ENCODE assay signal across 17 cellular contexts in genomic region chr2:96734899-96735585, GRCh38. TPM values are rescaled to one million over a fixed set of nuclear protein-coding genes. Genes with fewer than 3 reads are reported as not detected.
DNase-seq lines count a peak whose midpoint lies in the region; ATAC-seq and TF ChIP-seq lines count a peak whose summit lies in the region.
"Had no signal": no experiment of that assay in that cellular context is flagged by ENCODE, and none has a peak within 500 bp of the region (broad histone marks: within the 10 kb centered on the region; RNA-seq: fewer than 3 reads in every experiment).

No MANE protein-coding gene starts in this region.

- H3K27me3 ChIP-seq in liver (ENCODE audit: control insufficient read depth in 4 of 4, insufficient read depth in 4 of 4, low read length in 3 of 4) = no peaks in the 10 kb centered on the region
- H3K27me3 ChIP-seq in right lobe of liver = no peaks in the 10 kb centered on the region
- H3K27me3 ChIP-seq: Peyer's patch had no signal

- DNase-seq in right lobe of liver (no peak), cerebellar cortex (ENCODE audit: low spot score) (peak; percentile 42), NOMO-1 treated with dmso at 0.1 percent for 144 hours (lab: John Stamatoyannopoulos, UW; ENCODE audit: unreplicated experiment) (no peak)
- DNase-seq in activated CD8-positive, alpha-beta memory T cell treated with anti-CD3 and anti-CD28 coated beads, Interleukin-2, amount 10 ng/mL, durations not matched to agents 7 days and 5 days = no peak
- no peak for DNase-seq in central memory CD4-positive, alpha-beta T cell
- DNase-seq: activated B cell treated with CpG ODN at 0.5 μM for 24 hours; islet precursor cell; NCI-H1048; Peyer's patch; stimulated activated CD4-positive, alpha-beta T cell treated with anti-CD3 and anti-CD28 coated beads, Interleukin-15, amount 100 ng/mL, for 24 hours; T-cell had no signal

- CTCF ChIA-PET in activated CD8-positive, alpha-beta memory T cell treated with anti-CD3 and anti-CD28 coated beads, Interleukin-2, amount 10 ng/mL, durations not matched to agents 7 days and 5 days (lab: Charles Lee) = interaction anchor here (1.3 kb wide), 1 partner anchor 140 kb away, joined by 4 read pairs; no protein-coding TSS in a partner anchor

- H3K9me3 Mint-ChIP-seq in nephron = no peaks in the 10 kb centered on the region
- H3K9me3 Mint-ChIP-seq in activated CD8-positive, alpha-beta memory T cell treated with anti-CD3 and anti-CD28 coated beads, Interleukin-2, amount 10 ng/mL, durations not matched to agents 7 days and 5 days (ENCODE audit: low read depth) = no peaks in the 10 kb centered on the region
- H3K9me3 Mint-ChIP-seq: activated B cell treated with CpG ODN at 0.5 μM for 24 hours; central memory CD8-positive, alpha-beta T cell; T-cell had no signal

- no peak for TF ChIP-seq POLR2A in right lobe of liver (IDR thresholded peaks at IDR 0.05)

- no peaks in the 10 kb centered on the region for H3K27me3 Mint-ChIP-seq in nephron (ENCODE audit: low read depth)
- H3K27me3 Mint-ChIP-seq in activated CD8-positive, alpha-beta memory T cell treated with anti-CD3 and anti-CD28 coated beads, Interleukin-2, amount 10 ng/mL, durations not matched to agents 7 days and 5 days = no peaks in the 10 kb centered on the region
- H3K27me3 Mint-ChIP-seq: activated B cell treated with CpG ODN at 0.5 μM for 24 hours; activated naive CD8-positive, alpha-beta T cell; central memory CD8-positive, alpha-beta T cell; T-cell had no signal

- H3K36me3 Mint-ChIP-seq in nephron (ENCODE audit: low read depth) = peaks cover 57% of the 10 kb centered on the region
- peaks cover 21% of the 10 kb centered on the region for H3K36me3 Mint-ChIP-seq in activated CD8-positive, alpha-beta memory T cell treated with anti-CD3 and anti-CD28 coated beads, Interleukin-2, amount 10 ng/mL, durations not matched to agents 7 days and 5 days

- H3K9me3 ChIP-seq in liver (ENCODE audit: control insufficient read depth in 4 of 4, low read length in 3 of 4) (no peaks in the 10 kb centered on the region), right lobe of liver (no peaks in the 10 kb centered on the region)
- H3K9me3 ChIP-seq: Peyer's patch, thoracic aorta had no signal

- H3K27ac Mint-ChIP-seq in nephron = peak overlapping the region in 2 of 3 experiments; percentile 50 to 94
- no peak overlapping the region for H3K27ac Mint-ChIP-seq in activated CD8-positive, alpha-beta memory T cell treated with anti-CD3 and anti-CD28 coated beads, Interleukin-2, amount 10 ng/mL, durations not matched to agents 7 days and 5 days
- H3K27ac Mint-ChIP-seq: activated B cell treated with CpG ODN at 0.5 μM for 24 hours; activated naive CD8-positive, alpha-beta T cell; T-cell had no signal

- peaks cover 4 to 44% (median 30%) of the 10 kb centered on the region in 4 donors for H3K36me3 ChIP-seq in liver (ENCODE audit: control insufficient read depth in 4 of 4, insufficient read depth in 3 of 4, low read depth in 1 of 4, low read length in 3 of 4)
- peaks cover 0 to 63% (median 20%) of the 10 kb centered on the region in 4 donors for H3K36me3 ChIP-seq in right lobe of liver

- 63% methylated on average over 8 of the region's 8 CpGs for WGBS in liver
- 78% methylated on average over 8 of the region's 8 CpGs for WGBS in right lobe of liver (ENCODE audit: insufficient coverage, low coverage, low lambda C conversion rate, missing lambda C conversion rate)

- intact Hi-C loops in right lobe of liver (cut with DNase I) = no loop called here

- H3K4me3 ChIP-seq in liver (ENCODE audit: low read depth in 1 of 3, low read length in 3 of 3) = no peak overlapping the region
- no peak overlapping the region for H3K4me3 ChIP-seq in right lobe of liver
- H3K4me3 ChIP-seq: Peyer's patch, thoracic aorta had no signal

- no peak for ATAC-seq in right lobe of liver
- no peak for ATAC-seq in SK-N-SH treated with all-trans-retinoic acid at 6 μM for 48 hours
- no peak for ATAC-seq in activated CD8-positive, alpha-beta memory T cell treated with anti-CD3 and anti-CD28 coated beads, Interleukin-2, amount 10 ng/mL, durations not matched to agents 7 days and 5 days
- ATAC-seq: T-cell had no signal

- peak overlapping the region in 2 of 3 experiments; percentile 57 to 67 for H3K4me3 Mint-ChIP-seq in nephron
- no peak overlapping the region for H3K4me3 Mint-ChIP-seq in activated CD8-positive, alpha-beta memory T cell treated with anti-CD3 and anti-CD28 coated beads, Interleukin-2, amount 10 ng/mL, durations not matched to agents 7 days and 5 days
- H3K4me3 Mint-ChIP-seq: activated B cell treated with CpG ODN at 0.5 μM for 24 hours; activated naive CD8-positive, alpha-beta T cell; central memory CD8-positive, alpha-beta T cell; T-cell had no signal

- peaks cover 0 to 18% (median 13%) of the 10 kb centered on the region in 4 donors for H3K4me1 ChIP-seq in liver (ENCODE audit: control insufficient read depth in 4 of 4, insufficient read depth in 4 of 4, low read length in 3 of 4)
- peaks cover 0 to 22% (median 2%) of the 10 kb centered on the region in 4 donors for H3K4me1 ChIP-seq in right lobe of liver

- TF ChIP-seq CTCF in liver (IDR thresholded peaks at IDR 0.05; ENCODE audit: low read depth, low read length, missing input control) (no peak), right lobe of liver (IDR thresholded peaks at IDR 0.05) (no peak), nephron (IDR thresholded peaks at IDR 0.05; ENCODE audit: unreplicated experiment in 3 of 3) (no peak)

- no peak for TF ChIP-seq RAD21 in liver (IDR thresholded peaks at IDR 0.05)

- H3K27ac ChIP-seq in liver (ENCODE audit: low read depth in 1 of 2, low read length in 2 of 2) = peak overlapping the region in 1 of 2 donors; percentile 32
- peak overlapping the region in 1 of 3 donors; percentile 10 for H3K27ac ChIP-seq in right lobe of liver

- no peak overlapping the region for H3K9ac ChIP-seq in liver (ENCODE audit: low read depth in 1 of 2, low read length in 2 of 2)

- peaks cover 41% of the 10 kb centered on the region for H3K4me1 Mint-ChIP-seq in nephron
- peaks cover 19% of the 10 kb centered on the region for H3K4me1 Mint-ChIP-seq in activated CD8-positive, alpha-beta memory T cell treated with anti-CD3 and anti-CD28 coated beads, Interleukin-2, amount 10 ng/mL, durations not matched to agents 7 days and 5 days

TF ChIP-seq in liver, 16 proteins besides CTCF, POLR2A, EP300 and RAD21:
- TF ChIP-seq SP1 (IDR thresholded peaks at IDR 0.05) (peak; percentile 14), RXRA (IDR thresholded peaks at IDR 0.05) (peak in 1 of 2 donors; percentile 8), EGR1 (IDR thresholded peaks at IDR 0.05; ENCODE audit: low read depth in 2 of 2) (no peak)

TF ChIP-seq in SK-N-SH treated with all-trans-retinoic acid at 6 μM for 48 hours, 23 proteins besides CTCF, POLR2A, EP300 and RAD21:
- TF ChIP-seq RARB (CRISPR knock-in tag; IDR thresholded peaks at IDR 0.05) (no peak), CSRNP3 (CRISPR knock-in tag; IDR thresholded peaks at IDR 0.05) (no peak), SNAI2 (CRISPR knock-in tag; IDR thresholded peaks at IDR 0.05) (no peak), ZC3H10 (CRISPR knock-in tag; IDR thresholded peaks at IDR 0.05) (no peak), ISL1 (CRISPR knock-in tag; IDR thresholded peaks at IDR 0.05) (no peak), CSDC2 (CRISPR knock-in tag; IDR thresholded peaks at IDR 0.05) (no peak), ZNF565 (CRISPR knock-in tag; conservative IDR thresholded peaks at IDR 0.05; ENCODE audit: low read depth) (no peak)

RNA-seq across cellular contexts. Expression of gene LMAN2L, which starts 4.8 kb away (rescaled TPM):
- 10 to 100 TPM; 12.0 to 15.1 TPM for total RNA-seq in liver
- polyA plus RNA-seq in liver = 10 to 100 TPM in 1 of 2 donors, 1 to 10 TPM in 1; 6.4 to 12.6 TPM
- total RNA-seq in right lobe of liver = 10 to 100 TPM in 3 of 6 experiments, 1 to 10 TPM in 3; 5.5 to 17.8 (median 11.3) TPM
- total RNA-seq in activated CD8-positive, alpha-beta memory T cell treated with anti-CD3 and anti-CD28 coated beads, Interleukin-2, amount 10 ng/mL, durations not matched to agents 7 days and 5 days = 1 to 10 TPM; 7.3 to 7.5 TPM

RNA-seq across cellular contexts. Expression of gene CNNM4, which starts 25.7 kb away (rescaled TPM):
- 1 to 10 TPM; 1.9 to 2.2 TPM for total RNA-seq in liver
- 1 to 10 TPM in 1 of 2 donors, under 1 TPM in 1; 0.82 to 2.3 TPM for polyA plus RNA-seq in liver
- 1 to 10 TPM; 2.3 to 4.9 (median 3.7) TPM for total RNA-seq in right lobe of liver
- 1 to 10 TPM; 7.6 to 7.9 TPM for total RNA-seq in activated CD8-positive, alpha-beta memory T cell treated with anti-CD3 and anti-CD28 coated beads, Interleukin-2, amount 10 ng/mL, durations not matched to agents 7 days and 5 days
